ENCODE assay signal across 11 cellular contexts in genomic region chr15:63481105-63481810, GRCh38. TPM values are rescaled to one million over a fixed set of nuclear protein-coding genes. Genes with fewer than 3 reads are reported as not detected.
DNase-seq lines count a peak whose midpoint lies in the region; ATAC-seq, FAIRE-seq and TF ChIP-seq lines count a peak whose summit lies in the region.
"Had no signal": no experiment of that assay in that cellular context is flagged by ENCODE, and none has a peak within 500 bp of the region (broad histone marks: within the 10 kb centered on the region; RNA-seq: fewer than 3 reads in every experiment).

No MANE protein-coding gene starts in this region.

- H3K9me3 ChIP-seq in endothelial cell of umbilical vein (replicated peaks; ENCODE audit: control insufficient read depth, insufficient read depth, low read length), result no peaks in the 10 kb centered on the region

- H3K4me1 Mint-ChIP-seq in T-cell, result peaks cover 86 to 91% (median 87%) of the 10 kb centered on the region in 3 donors

- no peak for TF ChIP-seq POLR2A in endothelial cell of umbilical vein (IDR thresholded peaks at IDR 0.05; ENCODE audit: low read depth, low read length)

- no peak overlapping the region for H3K4me2 ChIP-seq in endothelial cell of umbilical vein (ENCODE audit: insufficient read depth, low read length)

- dilution Hi-C loops in endothelial cell of umbilical vein (cut with MboI; ENCODE audit: extremely low pct_ligation_motif_present, low sequenced_read_pairs), result no loop called here

- H3K27me3 ChIP-seq in ACC112 (ENCODE audit: insufficient read depth, low read length), result no peaks in the 10 kb centered on the region
- H3K27me3 ChIP-seq in endothelial cell of umbilical vein (ENCODE audit: control insufficient read depth in 2 of 2, insufficient read depth in 2 of 2, low read length in 2 of 2), result no peaks in the 10 kb centered on the region

- intact Hi-C loops in endothelial cell of umbilical vein (cut with micrococcal nuclease), result no loop called here

- H3K36me3 Mint-ChIP-seq in T-cell, result no peaks in the 10 kb centered on the region

- H3K79me2 ChIP-seq in ACC112 (ENCODE audit: control insufficient read depth, insufficient read depth, low read length, unreplicated experiment) (no peaks in the 10 kb centered on the region), endothelial cell of umbilical vein (ENCODE audit: control insufficient read depth, insufficient read depth, low read length) (no peaks in the 10 kb centered on the region)

- DNase-seq in EL, result peak; percentile 64
- no peak for DNase-seq in T-cell
- no peak for DNase-seq in endothelial cell of umbilical vein (ENCODE audit: low read depth, low spot score)
- no peak for DNase-seq in NCI-H526 treated with DMSO at 0.1 percent for 48 hours (lab: John Stamatoyannopoulos, UW)
- no peak for DNase-seq in NCI-H1436 (lab: John Stamatoyannopoulos, UW)
- DNase-seq in DMS153 (lab: John Stamatoyannopoulos, UW), result no peak
- DNase-seq: DND-41, occipital lobe had no signal

- peak overlapping the region; percentile 64; the same call in 1 of the 2 replicates for H3K27ac ChIP-seq in ACC112 (ENCODE audit: low read depth, low read length)
- H3K27ac ChIP-seq in endothelial cell of umbilical vein (ENCODE audit: insufficient read depth, low read depth, low read length), result no peak overlapping the region

- H3K4me3 ChIP-seq in ACC112 (ENCODE audit: low read depth, low read length) (no peak overlapping the region), endothelial cell of umbilical vein (replicated peaks in 1 of 3; ENCODE audit: insufficient read depth in 1 of 3, low read depth in 1 of 3, low read length in 3 of 3) (no peak overlapping the region)

- H3K27me3 Mint-ChIP-seq in T-cell, result no peaks in the 10 kb centered on the region

- no peak for ATAC-seq in T-cell (replicated peaks in 1 of 4)
- ATAC-seq in GM18870 (IDR thresholded peaks at IDR 0.05; ENCODE audit: unreplicated experiment), result no peak

- TF ChIP-seq CTCF in endothelial cell of umbilical vein (IDR thresholded peaks at IDR 0.05; ENCODE audit: extremely low read depth in 1 of 2, insufficient read depth in 1 of 2, low read depth in 1 of 2, low read length in 2 of 2), result no peak

- FAIRE-seq in endothelial cell of umbilical vein (lab: Jason Lieb, UNC), result no peak
- FAIRE-seq: colon had no signal

- peak overlapping the region in 1 of 3 donors; percentile 75 for H3K4me3 Mint-ChIP-seq in T-cell

- no peaks in the 10 kb centered on the region for H3K9me1 ChIP-seq in endothelial cell of umbilical vein (replicated peaks; ENCODE audit: control insufficient read depth, extremely low read depth, insufficient read depth, low read length)

- H3K9ac ChIP-seq in endothelial cell of umbilical vein (replicated peaks; ENCODE audit: extremely low read depth, insufficient read depth, low read length), result no peak overlapping the region

- H3K27ac Mint-ChIP-seq in T-cell, result peak overlapping the region; percentile 98 to 99

- BruUV-seq in endothelial cell of umbilical vein (replicated peaks; lab: Mats Ljungman, UMichigan), result no TSS peak

- POLR2A ChIA-PET in T-cell (lab: Charles Lee), result interaction anchor here (0.5 to 1.1 kb wide), 3 partner anchors 25 to 203 kb away, joined by 3 to 4 read pairs (median 3); no protein-coding TSS in a partner anchor
- POLR2A ChIA-PET in endothelial cell of umbilical vein (lab: Charles Lee), result interaction anchor here (0.6 kb wide), 1 partner anchor 216 kb away, joined by 5 read pairs; no protein-coding TSS in a partner anchor

- no peaks in the 10 kb centered on the region for H4K20me1 ChIP-seq in endothelial cell of umbilical vein (replicated peaks; ENCODE audit: control insufficient read depth, extremely low read depth, insufficient read depth, low read length)

- H2AFZ ChIP-seq in ACC112 (ENCODE audit: low read length, unreplicated experiment), result no peak overlapping the region
- H2AFZ ChIP-seq in endothelial cell of umbilical vein (ENCODE audit: low read depth, low read length), result no peak overlapping the region

- peaks cover 54% of the 10 kb centered on the region for H3K4me1 ChIP-seq in ACC112 (ENCODE audit: control insufficient read depth, insufficient read depth, low read length, unreplicated experiment)
- peaks cover 17% of the 10 kb centered on the region for H3K4me1 ChIP-seq in endothelial cell of umbilical vein (ENCODE audit: control insufficient read depth, extremely low read depth, insufficient read depth, low read length)

- CTCF ChIA-PET in T-cell (lab: Charles Lee), result interaction anchor here (0.7 to 4.2 kb wide), 3 partner anchors 12 to 24 kb away, joined by 5 to 29 read pairs (median 6); no protein-coding TSS in a partner anchor
- CTCF ChIA-PET in endothelial cell of umbilical vein (lab: Charles Lee), result interaction anchor here (2.4 to 5.4 kb wide), 2 partner anchors 11 to 14 kb away, joined by 11 to 30 read pairs; no protein-coding TSS in a partner anchor

- H3K9me3 Mint-ChIP-seq in T-cell, result no peaks in the 10 kb centered on the region

- no peaks in the 10 kb centered on the region for H3K36me3 ChIP-seq in ACC112 (ENCODE audit: insufficient read depth, low read length)
- no peaks in the 10 kb centered on the region for H3K36me3 ChIP-seq in endothelial cell of umbilical vein (ENCODE audit: control insufficient read depth in 2 of 2, extremely low read depth in 1 of 2, insufficient read depth in 2 of 2, low read length in 2 of 2)

TF ChIP-seq in endothelial cell of umbilical vein, 7 proteins besides CTCF, POLR2A, EP300 and RAD21:
- TF ChIP-seq JUN (IDR thresholded peaks at IDR 0.05; ENCODE audit: borderline replicate concordance, insufficient read depth, insufficient read length, low read depth) (peak; percentile 8), MAX (IDR thresholded peaks at IDR 0.05; ENCODE audit: insufficient read depth, insufficient read length) (no peak)
TF ChIP-seq in endothelial cell of umbilical vein: peak in this region for 1.

RNA-seq across cellular contexts. Expression of gene USP3, which starts 23.1 kb away (rescaled TPM):
- 100 to 1,000 TPM; 123 to 265 (median 130) TPM for total RNA-seq in T-cell
- 52.4 and 57.2 TPM in 2 replicates for total RNA-seq in endothelial cell of umbilical vein
- polyA plus RNA-seq in endothelial cell of umbilical vein, result 15.9 and 18.8 TPM in 2 replicates
- polyA plus RNA-seq in endothelial cell of umbilical vein (2011; cell fraction: cytosol; rRNA removed), result 19.9 and 26.5 TPM in 2 replicates
- polyA plus RNA-seq in endothelial cell of umbilical vein (2011; cell fraction: nucleus; rRNA removed), result 95.2 and 103 TPM in 2 replicates
- 27.8 and 35.5 TPM in 2 replicates for polyA plus RNA-seq in endothelial cell of umbilical vein (2012)
- polyA minus RNA-seq in endothelial cell of umbilical vein, result 40.0 and 46.1 TPM in 2 replicates
- 19.7 TPM for polyA minus RNA-seq in endothelial cell of umbilical vein (2011; cell fraction: cytosol; rRNA and poly(A)+ RNA removed)
- 81.2 and 93.6 TPM in 2 replicates for polyA minus RNA-seq in endothelial cell of umbilical vein (2011; cell fraction: nucleus; rRNA and poly(A)+ RNA removed)
